1 cellular context compared by ENCODE assay signal in genomic region chr5:95803271-95804148, GRCh38.
TF ChIP-seq lines count a peak whose summit lies in the region.

No MANE protein-coding gene starts in this region.

TF ChIP-seq in SK-N-SH treated with all-trans-retinoic acid at 6 μM for 48 hours, 23 proteins besides CTCF, POLR2A, EP300 and RAD21:
- TF ChIP-seq TSHZ2 (CRISPR knock-in tag; IDR thresholded peaks at IDR 0.05) (no peak), ZNF70 (CRISPR knock-in tag; IDR thresholded peaks at IDR 0.05) (no peak), SNAI2 (CRISPR knock-in tag; IDR thresholded peaks at IDR 0.05) (no peak), ISL1 (CRISPR knock-in tag; IDR thresholded peaks at IDR 0.05) (no peak), TOX (CRISPR knock-in tag; IDR thresholded peaks at IDR 0.05; ENCODE audit: borderline replicate concordance) (no peak), ZNF8 (CRISPR knock-in tag; IDR thresholded peaks at IDR 0.05) (no peak), ZC3H10 (CRISPR knock-in tag; IDR thresholded peaks at IDR 0.05) (no peak), BACH2 (CRISPR knock-in tag; IDR thresholded peaks at IDR 0.05; ENCODE audit: borderline replicate concordance) (no peak), ZFP3 (CRISPR knock-in tag; IDR thresholded peaks at IDR 0.05) (no peak), CSRNP3 (CRISPR knock-in tag; IDR thresholded peaks at IDR 0.05) (no peak), ARNTL (CRISPR knock-in tag; IDR thresholded peaks at IDR 0.05; ENCODE audit: borderline replicate concordance, low read depth) (no peak), GLIS3 (CRISPR knock-in tag; IDR thresholded peaks at IDR 0.05) (no peak)
